ENCODE assay signal across 16 cellular contexts in the genomic region with DNA sequence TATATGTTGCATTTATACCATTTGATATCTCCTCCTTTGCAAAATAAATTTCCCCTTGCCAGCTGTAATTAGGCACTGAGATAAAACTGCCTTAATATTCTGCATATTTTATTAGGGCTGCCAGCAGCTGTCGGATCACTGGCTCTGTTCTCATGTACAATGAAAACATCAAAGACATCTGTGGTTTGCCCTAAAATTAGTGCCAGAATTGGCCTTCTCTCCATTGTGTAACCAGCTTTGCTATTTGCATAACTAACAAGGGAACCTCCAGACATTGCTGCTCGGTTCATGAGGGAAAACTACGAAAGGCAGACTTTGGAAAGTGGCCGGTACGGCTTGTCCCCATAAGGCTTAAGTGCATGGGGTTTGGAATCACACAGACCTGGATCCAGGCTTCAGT. TPM values are rescaled to one million over a fixed set of nuclear protein-coding genes. Genes with fewer than 3 reads are reported as not detected.
DNase-seq lines count a peak whose midpoint lies in the region; ATAC-seq lines count a peak whose summit lies in the region.
"Had no signal": no experiment of that assay in that cellular context is flagged by ENCODE, and none has a peak within 500 bp of the region (broad histone marks: within the 10 kb centered on the region; RNA-seq: fewer than 3 reads in every experiment).

No MANE protein-coding gene starts in this region.

- no peaks in the 10 kb centered on the region for H3K36me3 Mint-ChIP-seq in activated T-helper 17 cell treated with anti-CD3 and anti-CD28 coated beads, Interleukin-2, amount 50 U/mL, for 72 hours (ENCODE audit: low read depth)

- ATAC-seq in activated T-helper 17 cell treated with anti-CD3 and anti-CD28 coated beads, Interleukin-2, amount 50 U/mL, for 72 hours (replicated peaks) = no peak
- ATAC-seq: psoas muscle, SK-N-SH treated with all-trans-retinoic acid at 6 μM for 48 hours had no signal

- H3K27ac Mint-ChIP-seq in activated T-helper 17 cell treated with anti-CD3 and anti-CD28 coated beads, Interleukin-2, amount 50 U/mL, for 72 hours = no peak overlapping the region
- H3K27ac Mint-ChIP-seq: dendritic cell treated with granulocyte-macrophage colony-stimulating factor and Interleukin-4, amounts not matched to agents 40 ng/mL and 50 ng/mL, for 4 days had no signal

- peak; percentile 44 for DNase-seq in COR-L47 (lab: John Stamatoyannopoulos, UW)
- peak; percentile 38 for DNase-seq in NCI-H1048 (lab: John Stamatoyannopoulos, UW)
- DNase-seq in midbrain (lab: John Stamatoyannopoulos, UW) = peak; percentile 60
- DNase-seq in ureter (ENCODE audit: low spot score) = no peak
- no peak for DNase-seq in iPS-NIHi11 (ENCODE audit: low spot score)
- DNase-seq in NCI-H226 = no peak
- DNase-seq in NCI-H2196 treated with DMSO at 0.1 percent for 48 hours (lab: John Stamatoyannopoulos, UW; ENCODE audit: unreplicated experiment) = no peak
- DNase-seq: activated CD4-positive, CD25-positive, alpha-beta regulatory T cell; DMS79; IMR-90; NCI-H146; psoas muscle; upper lobe of left lung had no signal

- peaks cover 3% of the 10 kb centered on the region for H3K27me3 Mint-ChIP-seq in activated T-helper 17 cell treated with anti-CD3 and anti-CD28 coated beads, Interleukin-2, amount 50 U/mL, for 72 hours
- H3K27me3 Mint-ChIP-seq: dendritic cell treated with granulocyte-macrophage colony-stimulating factor and Interleukin-4, amounts not matched to agents 40 ng/mL and 50 ng/mL, for 4 days had no signal

- peaks cover 11% of the 10 kb centered on the region for H3K9me3 Mint-ChIP-seq in activated T-helper 17 cell treated with anti-CD3 and anti-CD28 coated beads, Interleukin-2, amount 50 U/mL, for 72 hours
- H3K9me3 Mint-ChIP-seq: dendritic cell treated with granulocyte-macrophage colony-stimulating factor and Interleukin-4, amounts not matched to agents 40 ng/mL and 50 ng/mL, for 4 days had no signal

- H3K4me1 Mint-ChIP-seq in activated T-helper 17 cell treated with anti-CD3 and anti-CD28 coated beads, Interleukin-2, amount 50 U/mL, for 72 hours = peaks cover 43% of the 10 kb centered on the region

- H3K4me3 Mint-ChIP-seq in activated T-helper 17 cell treated with anti-CD3 and anti-CD28 coated beads, Interleukin-2, amount 50 U/mL, for 72 hours = peak overlapping the region; percentile 56
- H3K4me3 Mint-ChIP-seq: dendritic cell treated with granulocyte-macrophage colony-stimulating factor and Interleukin-4, amounts not matched to agents 40 ng/mL and 50 ng/mL, for 4 days had no signal

RNA-seq across cellular contexts. Expression of gene KIF2A, which starts 45.5 kb away (rescaled TPM):
- 100 to 1,000 TPM; 243 to 283 TPM for total RNA-seq in activated T-helper 17 cell treated with anti-CD3 and anti-CD28 coated beads, Interleukin-2, amount 50 U/mL, for 72 hours
- 50.6 TPM for total RNA-seq in ureter

Comparison
In these comparisons a context has a peak if more than half of its experiments do, and no peak if none do; other contexts are left out.
1. DNase-seq: peak in COR-L47 (single experiment), NCI-H1048 (single experiment) and midbrain (single experiment); none in ureter (single experiment), iPS-NIHi11 (single experiment), NCI-H226 (single experiment) and NCI-H2196 treated with DMSO at 0.1 percent for 48 hours (single experiment).